In the genomic region with DNA sequence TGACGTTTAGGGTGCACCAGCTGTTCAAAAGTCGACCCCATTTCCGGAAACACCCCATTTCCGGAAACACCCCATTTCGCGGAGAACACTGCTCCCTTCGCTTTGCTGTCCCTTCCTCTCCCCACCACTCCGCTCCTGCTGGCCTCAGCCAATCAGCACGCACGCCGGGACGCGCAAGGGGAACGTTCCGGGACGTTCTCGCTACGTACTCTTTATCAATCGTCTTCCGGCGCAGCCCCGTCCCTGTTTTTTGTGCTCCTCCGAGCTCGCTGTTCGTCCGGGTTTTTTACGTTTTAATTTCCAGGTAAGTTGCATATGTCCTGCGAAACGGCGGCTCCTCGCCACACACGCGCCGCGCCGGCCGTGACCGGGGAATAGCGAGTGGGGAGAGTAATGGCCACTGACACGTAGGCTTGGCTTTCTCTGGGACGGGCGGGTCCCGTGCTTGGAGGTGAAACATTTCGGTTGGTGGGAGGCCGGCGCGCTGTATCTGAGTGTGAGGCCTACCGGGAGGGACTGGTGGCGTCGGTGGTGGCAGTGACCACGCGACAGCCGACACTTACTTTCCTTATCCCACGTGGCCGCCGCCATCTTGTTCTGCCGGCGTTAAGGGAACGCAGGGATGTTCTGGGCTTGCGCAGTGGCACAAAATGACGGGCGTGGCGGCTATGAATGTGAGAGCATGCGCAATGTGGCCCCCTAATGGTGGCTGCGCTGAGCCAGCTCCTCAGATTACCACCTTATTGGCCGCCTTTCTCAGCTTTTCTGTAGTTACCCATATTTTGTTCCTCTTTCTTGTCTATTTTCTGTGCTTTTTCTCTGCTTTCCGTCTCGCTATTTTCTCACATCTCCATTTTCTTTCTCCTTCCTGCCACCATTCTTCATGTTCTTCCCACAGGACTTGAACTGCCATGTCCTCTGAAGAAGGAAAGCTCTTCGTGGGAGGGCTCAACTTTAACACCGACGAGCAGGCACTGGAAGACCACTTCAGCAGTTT, we compare ENCODE assay signal across 8 cellular contexts. TPM values are rescaled to one million over a fixed set of nuclear protein-coding genes. Genes with fewer than 3 reads are reported as not detected.
DNase-seq lines count a peak whose midpoint lies in the region; ATAC-seq and TF ChIP-seq lines count a peak whose summit lies in the region.

A gene (plus strand): TSS at position 215 of the 997 bp plus-strand sequence. CDS start 697 bp downstream, at position 912.

- TF ChIP-seq CTCF in GM10248 (IDR thresholded peaks at IDR 0.05; ENCODE audit: control extremely low read depth, extremely low read depth, low read depth, missing control alignments) (peak; percentile 33), HFFc6 (IDR thresholded peaks at IDR 0.05) (peak; percentile 67), gastroesophageal sphincter (IDR thresholded peaks at IDR 0.05) (peak in 3 of 4 experiments; percentile 37 to 50 (median 50))

- TF ChIP-seq EP300 in gastroesophageal sphincter (IDR thresholded peaks at IDR 0.05), result no peak

- POLR2A ChIA-PET in GM10248 (lab: Yijun Ruan, JAX), result interaction anchor here (0.7 to 1.5 kb wide), 4 partner anchors 35 to 163 kb away, joined by 3 to 6 read pairs (median 3); a partner anchor contains a TSS

- H3K27ac Mint-ChIP-seq in HFFc6, result peak within 1 kb of the TSS; percentile 100
- H3K27ac Mint-ChIP-seq in activated naive CD4-positive, alpha-beta T cell treated with anti-CD3 and anti-CD28 coated beads, Interleukin-2, amount 10 ng/mL, durations not matched to agents 7 days and 5 days, result peak within 1 kb of the TSS; percentile 100

- WGBS in gastroesophageal sphincter (ENCODE audit: low coverage in 1 of 2), 2 donors, result 39% methylated on average over 21 of the region's 71 CpGs; no CpG with 5 or more reads in 1 of the 2 donors

- peak within 1 kb of the TSS; percentile 99 for H3K9ac ChIP-seq in SK-N-MC (ENCODE audit: insufficient read length)

- H3K4me3 ChIP-seq in SK-N-MC (peak within 1 kb of the TSS; percentile 81), gastroesophageal sphincter (peak within 1 kb of the TSS; percentile 59 to 75)

- H3K9me3 Mint-ChIP-seq in HFFc6, result no peaks in the 10 kb centered on the region
- no peaks in the 10 kb centered on the region for H3K9me3 Mint-ChIP-seq in activated naive CD4-positive, alpha-beta T cell treated with anti-CD3 and anti-CD28 coated beads, Interleukin-2, amount 10 ng/mL, durations not matched to agents 7 days and 5 days

- CTCF ChIA-PET in GM10248 (lab: Yijun Ruan, JAX), result interaction anchor here (0.8 to 1.7 kb wide), 3 partner anchors 9 to 106 kb away, joined by 3 to 4 read pairs (median 3); no protein-coding TSS in a partner anchor
- CTCF ChIA-PET in activated naive CD4-positive, alpha-beta T cell treated with anti-CD3 and anti-CD28 coated beads, Interleukin-2, amount 10 ng/mL, durations not matched to agents 7 days and 5 days (lab: Charles Lee), result interaction anchor here (1.0 to 2.5 kb wide), 2 partner anchors 35 to 100 kb away, joined by 3 to 6 read pairs; a partner anchor contains a TSS

- no peaks in the 10 kb centered on the region for H3K27me3 ChIP-seq in gastroesophageal sphincter

- peaks cover 23% of the 10 kb centered on the region for H3K4me1 Mint-ChIP-seq in HFFc6 (ENCODE audit: low read depth)
- H3K4me1 Mint-ChIP-seq in activated naive CD4-positive, alpha-beta T cell treated with anti-CD3 and anti-CD28 coated beads, Interleukin-2, amount 10 ng/mL, durations not matched to agents 7 days and 5 days, result peaks cover 26% of the 10 kb centered on the region

- TF ChIP-seq POLR2A in gastroesophageal sphincter (IDR thresholded peaks at IDR 0.05), result peak; percentile 76 to 86

- peak; percentile 85 for DNase-seq in GM10248 (ENCODE audit: extremely low spot score)
- DNase-seq in HFFc6, result peak; percentile 87
- DNase-seq in NCI-H1048 (lab: John Stamatoyannopoulos, UW), result peak; percentile 72
- no peak for DNase-seq in SK-N-MC (ENCODE audit: low read depth, low spot score)
- DNase-seq in activated naive CD4-positive, alpha-beta T cell treated with anti-CD3 and anti-CD28 coated beads, Interleukin-2, amount 10 ng/mL, durations not matched to agents 7 days and 5 days, result peak; percentile 96
- DNase-seq in non-pigmented ciliary epithelial cell (ENCODE audit: low read depth), result peak; percentile 76
- peak; percentile 39 to 91 (median 82) for DNase-seq in substantia nigra (lab: John Stamatoyannopoulos, UW)

- H3K36me3 ChIP-seq in SK-N-MC (ENCODE audit: insufficient read depth, low read length) (peaks cover 48% of the 10 kb centered on the region), gastroesophageal sphincter (peaks cover 3 to 45% of the 10 kb centered on the region in 2 donors)

- peaks cover 6 to 16% (median 13%) of the 10 kb centered on the region in 3 donors for H3K4me1 ChIP-seq in gastroesophageal sphincter

- peak; percentile 98 for ATAC-seq in gastroesophageal sphincter

- H3K27ac ChIP-seq in SK-N-MC, result peak within 1 kb of the TSS; percentile 98
- H3K27ac ChIP-seq in gastroesophageal sphincter, result peak within 1 kb of the TSS; percentile 94 to 98 (median 97)
- peak within 1 kb of the TSS; percentile 97 for H3K27ac ChIP-seq in substantia nigra (ENCODE audit: low read depth, low read length, poor library complexity, severe bottlenecking)

- H3K36me3 Mint-ChIP-seq in HFFc6 (ENCODE audit: low read depth), result peaks cover 35% of the 10 kb centered on the region
- H3K36me3 Mint-ChIP-seq in activated naive CD4-positive, alpha-beta T cell treated with anti-CD3 and anti-CD28 coated beads, Interleukin-2, amount 10 ng/mL, durations not matched to agents 7 days and 5 days, result peaks cover 38% of the 10 kb centered on the region

- peaks cover 5% of the 10 kb centered on the region for H3K27me3 Mint-ChIP-seq in HFFc6 (ENCODE audit: insufficient read depth)
- H3K27me3 Mint-ChIP-seq in activated naive CD4-positive, alpha-beta T cell treated with anti-CD3 and anti-CD28 coated beads, Interleukin-2, amount 10 ng/mL, durations not matched to agents 7 days and 5 days, result no peaks in the 10 kb centered on the region

- peak within 1 kb of the TSS; percentile 94 for H3K4me3 Mint-ChIP-seq in HFFc6
- H3K4me3 Mint-ChIP-seq in activated naive CD4-positive, alpha-beta T cell treated with anti-CD3 and anti-CD28 coated beads, Interleukin-2, amount 10 ng/mL, durations not matched to agents 7 days and 5 days, result peak within 1 kb of the TSS; percentile 96

- H3K9me3 ChIP-seq in SK-N-MC (ENCODE audit: low read depth, low read length), result no peaks in the 10 kb centered on the region
- H3K9me3 ChIP-seq in gastroesophageal sphincter, result no peaks in the 10 kb centered on the region

RNA-seq across cellular contexts. Expression of the gene that starts here (rescaled TPM):
- total RNA-seq in HFFc6 (2021; fragmentation: NEBNext Ultra II Directional; extraction: Animal tissue kit (Norgen Biotek cat#: 25700)), result 100 to 1,000 TPM; 151 to 471 (median 406) TPM
- total RNA-seq in gastroesophageal sphincter, result 100 to 1,000 TPM in 3 of 4 donors, 10 to 100 TPM in 1; 83.7 to 233 (median 182) TPM
